Comparison of ENCODE assay signal across 13 cellular contexts in the genomic region with DNA sequence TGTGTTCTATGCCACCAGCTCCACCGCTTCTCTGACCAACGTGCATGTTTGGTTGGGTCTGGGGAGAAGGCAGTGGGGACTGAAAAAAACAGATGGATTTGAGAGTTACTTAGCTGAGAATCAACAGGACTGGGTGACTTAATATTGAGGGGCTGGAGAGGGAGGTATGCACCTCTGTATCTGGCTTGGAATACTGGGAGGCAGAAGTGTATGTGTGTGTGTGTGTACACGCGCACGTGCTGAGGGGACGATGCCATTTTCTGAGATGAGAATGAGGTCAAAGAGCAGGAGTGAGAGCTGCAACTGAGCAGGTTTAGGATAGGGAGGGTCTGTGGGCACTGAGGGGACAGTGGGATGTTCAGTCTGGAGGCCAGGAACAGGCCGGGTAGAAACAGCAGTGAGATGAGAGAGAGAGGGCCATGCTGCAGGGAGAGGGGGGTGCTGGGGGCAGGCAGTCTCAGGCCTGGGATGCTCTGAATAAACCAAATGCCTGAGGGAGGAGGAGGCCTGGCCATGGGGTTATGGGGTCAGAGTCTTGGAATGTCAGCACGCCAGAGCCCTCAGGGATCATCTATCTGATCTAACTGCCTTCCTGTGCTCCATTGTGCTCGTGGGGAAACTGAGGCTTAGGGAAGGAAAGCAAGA. TPM values are rescaled to one million over a fixed set of nuclear protein-coding genes. Genes with fewer than 3 reads are reported as not detected.
DNase-seq lines count a peak whose midpoint lies in the region; ATAC-seq, FAIRE-seq and TF ChIP-seq lines count a peak whose summit lies in the region.
"Had no signal": no experiment of that assay in that cellular context is flagged by ENCODE, and none has a peak within 500 bp of the region (broad histone marks: within the 10 kb centered on the region; RNA-seq: fewer than 3 reads in every experiment).

No MANE protein-coding gene starts in this region.

- no peak for DNase-seq in HCT116 (ENCODE audit: low read depth, low spot score)
- DNase-seq in breast epithelium (ENCODE audit: low spot score in 2 of 2) = no peak
- no peak for DNase-seq in HepG2 (ENCODE audit: low spot score)
- no peak for DNase-seq in suprapubic skin (ENCODE audit: low spot score in 2 of 2)
- DNase-seq in omental fat pad (ENCODE audit: low spot score) = no peak
- DNase-seq in mesenteric fat pad (ENCODE audit: low spot score) = no peak
- no peak for DNase-seq in DMS153 (lab: John Stamatoyannopoulos, UW)
- DNase-seq in NCI-H1694 treated with DMSO at 0.1 percent for 48 hours (lab: John Stamatoyannopoulos, UW) = no peak
- DNase-seq: cortex of kidney, SIG-M5 had no signal

- H3K4me1 ChIP-seq in HCT116 (ENCODE audit: control insufficient read depth in 1 of 2, insufficient read depth in 2 of 2, low read length in 2 of 2) (peaks cover 0 to 21% of the 10 kb centered on the region in 2 experiments; a peak in 2 of 4 replicates), breast epithelium (peaks cover 11 to 14% of the 10 kb centered on the region in 2 donors), HepG2 (ENCODE audit: insufficient read depth, low read length) (peaks cover 97% of the 10 kb centered on the region), suprapubic skin (peaks cover 76% of the 10 kb centered on the region)

- RAD21 ChIA-PET in HCT116 (lab: Charles Lee; ENCODE audit: low non-redundant PET in 1 of 2, low total read pairs in 2 of 2, uncharacterized antibody in 2 of 2, unreplicated experiment in 2 of 2) = no interaction called here

- CTCF ChIA-PET in HCT116 (lab: Charles Lee) = no interaction called here
- CTCF ChIA-PET in HepG2 (lab: Yijun Ruan, JAX; ENCODE audit: low intra/inter-chr PET ratio, low total read pairs) = no interaction called here

- intact Hi-C loops in HCT116 (cut with micrococcal nuclease) (no loop called here), breast epithelium (cut with DNase I; ENCODE audit: low total_unique reads) (no loop called here), HepG2 (cut with micrococcal nuclease; ENCODE audit: unreplicated experiment) (loop anchor here (10.0 kb wide), 1 partner anchor 283 kb away; no protein-coding TSS in a partner anchor)

- in situ Hi-C loops in HepG2 (cut with HindIII; ENCODE audit: extremely low pct_ligation_motif_present, low pct_unique_long_range_greater_than_20kb) = no loop called here

- no peak for FAIRE-seq in HepG2 (lab: Jason Lieb, UNC)
- FAIRE-seq: G401.6, GM19239 had no signal

- no peak for TF ChIP-seq EP300 in HepG2 (IDR thresholded peaks at IDR 0.05; ENCODE audit: low read depth in 2 of 2, low read length in 2 of 2)
- TF ChIP-seq EP300 in HepG2 (CRISPR knock-in tag; IDR thresholded peaks at IDR 0.05; ENCODE audit: borderline replicate concordance) = no peak
- no peak for TF ChIP-seq EP300 in suprapubic skin (IDR thresholded peaks at IDR 0.05)

- H3K4me2 ChIP-seq in HCT116 (ENCODE audit: low read length) = no peak overlapping the region
- peak overlapping the region; percentile 19 for H3K4me2 ChIP-seq in HepG2 (ENCODE audit: low read depth, low read length)

- H3K4me3 ChIP-seq in HCT116 (replicated peaks in 1 of 2; ENCODE audit: low read depth in 1 of 2, low read length in 2 of 2) = no peak overlapping the region
- peak overlapping the region in 1 of 3 donors; percentile 22 for H3K4me3 ChIP-seq in breast epithelium
- H3K4me3 ChIP-seq in HepG2 (replicated peaks in 1 of 3; ENCODE audit: insufficient read depth in 1 of 3, low read depth in 2 of 3, low read length in 3 of 3) = peak overlapping the region in 1 of 3 experiments; percentile 11; a peak in 1 of 6 replicates
- no peak overlapping the region for H3K4me3 ChIP-seq in suprapubic skin

- H3K27ac ChIP-seq in HCT116 (ENCODE audit: low read depth, low read length) (no peak overlapping the region), breast epithelium (peak overlapping the region; percentile 73 to 86), HepG2 (ENCODE audit: extremely low read length, insufficient read depth, low read length) (peak overlapping the region; percentile 65), suprapubic skin (peak overlapping the region; percentile 81)

- H3K27me3 ChIP-seq in HCT116 (ENCODE audit: insufficient read depth, low read length) = no peaks in the 10 kb centered on the region
- H3K27me3 ChIP-seq in breast epithelium = no peaks in the 10 kb centered on the region
- no peaks in the 10 kb centered on the region for H3K27me3 ChIP-seq in HepG2 (ENCODE audit: control insufficient read depth in 1 of 2, insufficient read depth in 2 of 2, low read length in 2 of 2)
- H3K27me3 ChIP-seq in suprapubic skin = no peaks in the 10 kb centered on the region

- H2AFZ ChIP-seq in HCT116 (ENCODE audit: low read depth, low read length, poor library complexity, severe bottlenecking) (no peak overlapping the region), HepG2 (ENCODE audit: low read length) (no peak overlapping the region)

- H4K20me1 ChIP-seq in HCT116 (ENCODE audit: insufficient read depth) (no peaks in the 10 kb centered on the region), HepG2 (ENCODE audit: insufficient read depth, low read length) (no peaks in the 10 kb centered on the region)

- TF ChIP-seq POLR2A in HCT116 (IDR thresholded peaks at IDR 0.05; ENCODE audit: borderline replicate concordance, extremely low read depth, insufficient read depth, insufficient read length) (no peak), breast epithelium (IDR thresholded peaks at IDR 0.05) (no peak), HepG2 (IDR thresholded peaks at IDR 0.05; ENCODE audit: insufficient read depth in 1 of 2, low read depth in 2 of 2, low read length in 2 of 2) (no peak), suprapubic skin (IDR thresholded peaks at IDR 0.05) (no peak)

- no peak for TF ChIP-seq CTCF in HCT116 (IDR thresholded peaks at IDR 0.05 in 2 of 3, conservative IDR thresholded peaks at IDR 0.05 in 1 of 3; ENCODE audit: borderline replicate concordance in 1 of 3, insufficient read depth in 1 of 3, low read depth in 2 of 3, low read length in 2 of 3)
- no peak for TF ChIP-seq CTCF in breast epithelium (IDR thresholded peaks at IDR 0.05)
- no peak for TF ChIP-seq CTCF in HepG2 (CRISPR knock-in tag; IDR thresholded peaks at IDR 0.05)
- TF ChIP-seq CTCF in suprapubic skin (IDR thresholded peaks at IDR 0.05) = no peak
- TF ChIP-seq CTCF in omental fat pad (IDR thresholded peaks at IDR 0.05) = no peak

- H3K36me3 ChIP-seq in HCT116 (ENCODE audit: control insufficient read depth in 1 of 2, insufficient read depth in 2 of 2, low read length in 2 of 2) (no peaks in the 10 kb centered on the region), breast epithelium (no peaks in the 10 kb centered on the region), HepG2 (replicated peaks in 1 of 2; ENCODE audit: control insufficient read depth in 1 of 2, insufficient read depth in 2 of 2, low read length in 2 of 2) (no peaks in the 10 kb centered on the region), suprapubic skin (no peaks in the 10 kb centered on the region)

- H3K9me3 ChIP-seq in HCT116 (ENCODE audit: control insufficient read depth in 1 of 2, insufficient read depth in 1 of 2, low read depth in 1 of 2, low read length in 2 of 2) (no peaks in the 10 kb centered on the region), breast epithelium (no peaks in the 10 kb centered on the region), HepG2 (ENCODE audit: low read length) (no peaks in the 10 kb centered on the region), suprapubic skin (no peaks in the 10 kb centered on the region)

- H3K9ac ChIP-seq in HCT116 (ENCODE audit: low read length) (no peak overlapping the region), HepG2 (ENCODE audit: insufficient read depth, low read depth, low read length) (0 out of 2 replicates have a peak overlapping the region, but pooled peaks have one; percentile 24)

- BruUV-seq in HCT116 (replicated peaks; lab: Mats Ljungman, UMichigan) (no TSS peak), HepG2 (replicated peaks; lab: Mats Ljungman, UMichigan) (no TSS peak)

- POLR2A ChIA-PET in HCT116 (lab: Charles Lee) (no interaction called here), HepG2 (lab: Yijun Ruan, JAX) (no interaction called here)

- peak; percentile 37; the same call in 1 of the 2 replicates for ATAC-seq in HCT116
- no peak for ATAC-seq in HepG2
- no peak for ATAC-seq in omental fat pad (ENCODE audit: low FRiP score)

- no peaks in the 10 kb centered on the region for H3K9me2 ChIP-seq in HCT116 (ENCODE audit: insufficient read depth)

- H3K79me2 ChIP-seq in HCT116 (ENCODE audit: insufficient read depth, low read length) (no peaks in the 10 kb centered on the region), HepG2 (ENCODE audit: insufficient read depth, low read length) (peaks cover 2% of the 10 kb centered on the region)

- WGBS in HepG2 (ENCODE audit: low lambda C conversion rate) = 50% methylated on average over 9 of the region's 9 CpGs
- WGBS in suprapubic skin = 79% methylated on average over 8 of the region's 9 CpGs

- TF ChIP-seq RAD21 in HCT116 (IDR thresholded peaks at IDR 0.05; ENCODE audit: low read depth) (no peak), HepG2 (CRISPR knock-in tag; IDR thresholded peaks at IDR 0.05) (no peak)

RNA-seq across cellular contexts. Expression of a gene that starts 14.0 kb away (rescaled TPM):
- total RNA-seq in HCT116 (2021; ENCODE audit: unreplicated experiment) = 0.34 TPM
- polyA plus RNA-seq in HCT116 (2012) = 0.18 and 0.67 TPM in 2 replicates
- total RNA-seq in breast epithelium = 100 to 1,000 TPM in 2 of 3 donors, 10 to 100 TPM in 1; 53.7 to 243 (median 146) TPM
- 1.5 and 4.0 TPM in 2 replicates for total RNA-seq in HepG2 (2016; rRNA removed; fragmentation: Illumina TruSeq; extraction: Trizol)
- total RNA-seq in HepG2 (2016; cell fraction: cytosol; rRNA removed; fragmentation: Illumina TruSeq; extraction: Trizol; ENCODE audit: low read depth) = 1.3 and 1.5 TPM in 2 replicates
- 2.3 and 5.0 TPM in 2 replicates for total RNA-seq in HepG2 (2016; cell fraction: insoluble cytoplasmic fraction; rRNA removed; fragmentation: Illumina TruSeq; extraction: Trizol)
- 2.2 and 3.9 TPM in 2 replicates for total RNA-seq in HepG2 (2016; cell fraction: membrane; rRNA removed; fragmentation: Illumina TruSeq; extraction: Trizol)
- 3.0 and 4.6 TPM in 2 replicates for total RNA-seq in HepG2 (2016; cell fraction: nucleus; rRNA removed; fragmentation: Illumina TruSeq; extraction: Trizol)
- polyA plus RNA-seq in HepG2 (2011; rRNA removed) = 15.3 and 21.0 TPM in 2 replicates
- 8.7 and 14.4 TPM in 2 replicates for polyA plus RNA-seq in HepG2 (2011; cell fraction: cytosol; rRNA removed)
- polyA plus RNA-seq in HepG2 (2011; cell fraction: nucleus; rRNA removed) = 26.2 and 40.5 TPM in 2 replicates
- polyA plus RNA-seq in HepG2 (2012) = 6.3 and 14.3 TPM in 2 replicates
- 0.71 and 1.4 TPM in 2 replicates for polyA plus RNA-seq in HepG2 (2016; cell fraction: cytosol; fragmentation: Illumina TruSeq; extraction: Trizol; ENCODE audit: low read depth)
- 1.6 TPM in 2 replicates for polyA plus RNA-seq in HepG2 (2016; cell fraction: insoluble cytoplasmic fraction; fragmentation: Illumina TruSeq; extraction: Trizol; ENCODE audit: low read depth)
- 1.5 and 1.7 TPM in 2 replicates for polyA plus RNA-seq in HepG2 (2016; cell fraction: membrane; fragmentation: Illumina TruSeq; extraction: Trizol; ENCODE audit: low read depth)
- 3.9 TPM in 2 replicates for polyA plus RNA-seq in HepG2 (2016; cell fraction: nucleus; fragmentation: Illumina TruSeq; extraction: Trizol; ENCODE audit: insufficient read depth, low read depth)
- polyA minus RNA-seq in HepG2 (2011; rRNA and poly(A)+ RNA removed; ENCODE audit: low replicate concordance) = 9.0 and 60.1 TPM in 2 replicates
- polyA minus RNA-seq in HepG2 (2011; cell fraction: cytosol; rRNA and poly(A)+ RNA removed) = 6.6 and 10.6 TPM in 2 replicates
- polyA minus RNA-seq in HepG2 (2011; cell fraction: nucleus; rRNA and poly(A)+ RNA removed) = 24.5 and 47.1 TPM in 2 replicates
- total RNA-seq in suprapubic skin = 10 to 100 TPM; 23.8 to 51.4 (median 43.9) TPM
- 100 to 1,000 TPM; 126 to 366 (median 149) TPM for total RNA-seq in omental fat pad
- total RNA-seq in mesenteric fat pad = 201 TPM

RNA-seq across cellular contexts. Expression of a gene that starts 24.9 kb away (rescaled TPM):
- total RNA-seq in HCT116 (2021; ENCODE audit: unreplicated experiment) (not detected), breast epithelium (1 to 10 TPM in 1 of 3 donors, not detected in 2; 1.3 TPM), HepG2 (2016; rRNA removed; fragmentation: Illumina TruSeq; extraction: Trizol) (not detected in 2 replicates), suprapubic skin (under 1 TPM in 2 of 4 donors, not detected in 2; 0.26 to 0.76 TPM), omental fat pad (not detected), mesenteric fat pad (0.35 TPM)
- not detected in 2 replicates for polyA plus RNA-seq in HCT116 (2012)
- total RNA-seq in HepG2 (2016; cell fraction: cytosol; rRNA removed; fragmentation: Illumina TruSeq; extraction: Trizol; ENCODE audit: low read depth) = not detected in 2 replicates
- total RNA-seq in HepG2 (2016; cell fraction: insoluble cytoplasmic fraction; rRNA removed; fragmentation: Illumina TruSeq; extraction: Trizol) = not detected in 2 replicates
- not detected in 2 replicates for total RNA-seq in HepG2 (2016; cell fraction: membrane; rRNA removed; fragmentation: Illumina TruSeq; extraction: Trizol)
- total RNA-seq in HepG2 (2016; cell fraction: nucleus; rRNA removed; fragmentation: Illumina TruSeq; extraction: Trizol) = not detected in 2 replicates
- 0.05 TPM in 1 of 2 replicates, not detected in the other for polyA plus RNA-seq in HepG2 (2011; rRNA removed)
- not detected in 2 replicates for polyA plus RNA-seq in HepG2 (2011; cell fraction: cytosol; rRNA removed)
- not detected in 2 replicates for polyA plus RNA-seq in HepG2 (2011; cell fraction: nucleus; rRNA removed)
- polyA plus RNA-seq in HepG2 (2012) = not detected in 2 replicates
- polyA plus RNA-seq in HepG2 (2016; cell fraction: cytosol; fragmentation: Illumina TruSeq; extraction: Trizol; ENCODE audit: low read depth) = not detected in 2 replicates
- not detected in 2 replicates for polyA plus RNA-seq in HepG2 (2016; cell fraction: insoluble cytoplasmic fraction; fragmentation: Illumina TruSeq; extraction: Trizol; ENCODE audit: low read depth)
- not detected in 2 replicates for polyA plus RNA-seq in HepG2 (2016; cell fraction: membrane; fragmentation: Illumina TruSeq; extraction: Trizol; ENCODE audit: low read depth)
- polyA plus RNA-seq in HepG2 (2016; cell fraction: nucleus; fragmentation: Illumina TruSeq; extraction: Trizol; ENCODE audit: insufficient read depth, low read depth) = not detected in 2 replicates
- polyA minus RNA-seq in HepG2 (2011; rRNA and poly(A)+ RNA removed; ENCODE audit: low replicate concordance) = not detected in 2 replicates
- polyA minus RNA-seq in HepG2 (2011; cell fraction: cytosol; rRNA and poly(A)+ RNA removed) = not detected in 2 replicates
- not detected in 2 replicates for polyA minus RNA-seq in HepG2 (2011; cell fraction: nucleus; rRNA and poly(A)+ RNA removed)
- total RNA-seq: activated CD8-positive, alpha-beta memory T cell treated with anti-CD3 and anti-CD28 coated beads for 36 hours had no signal

RNA-seq across cellular contexts. Expression of a gene that starts 48.2 kb away (rescaled TPM):
- total RNA-seq in HCT116 (2021; ENCODE audit: unreplicated experiment) = not detected
- polyA plus RNA-seq in HCT116 (2012) = not detected in 2 replicates
- total RNA-seq in breast epithelium = under 1 TPM in 2 of 3 donors, not detected in 1; 0.15 to 0.16 TPM
- total RNA-seq in HepG2 (2016; rRNA removed; fragmentation: Illumina TruSeq; extraction: Trizol) = not detected in 2 replicates
- total RNA-seq in HepG2 (2016; cell fraction: cytosol; rRNA removed; fragmentation: Illumina TruSeq; extraction: Trizol; ENCODE audit: low read depth) = not detected in 2 replicates
- total RNA-seq in HepG2 (2016; cell fraction: insoluble cytoplasmic fraction; rRNA removed; fragmentation: Illumina TruSeq; extraction: Trizol) = not detected in 2 replicates
- not detected in 2 replicates for total RNA-seq in HepG2 (2016; cell fraction: membrane; rRNA removed; fragmentation: Illumina TruSeq; extraction: Trizol)
- total RNA-seq in HepG2 (2016; cell fraction: nucleus; rRNA removed; fragmentation: Illumina TruSeq; extraction: Trizol) = not detected in 2 replicates
- polyA plus RNA-seq in HepG2 (2011; rRNA removed) = not detected in 2 replicates
- polyA plus RNA-seq in HepG2 (2011; cell fraction: cytosol; rRNA removed) = not detected in 2 replicates
- not detected in 2 replicates for polyA plus RNA-seq in HepG2 (2011; cell fraction: nucleus; rRNA removed)
- polyA plus RNA-seq in HepG2 (2012) = not detected in 2 replicates
- not detected in 2 replicates for polyA plus RNA-seq in HepG2 (2016; cell fraction: cytosol; fragmentation: Illumina TruSeq; extraction: Trizol; ENCODE audit: low read depth)
- polyA plus RNA-seq in HepG2 (2016; cell fraction: insoluble cytoplasmic fraction; fragmentation: Illumina TruSeq; extraction: Trizol; ENCODE audit: low read depth) = not detected in 2 replicates
- polyA plus RNA-seq in HepG2 (2016; cell fraction: membrane; fragmentation: Illumina TruSeq; extraction: Trizol; ENCODE audit: low read depth) = not detected in 2 replicates
- polyA plus RNA-seq in HepG2 (2016; cell fraction: nucleus; fragmentation: Illumina TruSeq; extraction: Trizol; ENCODE audit: insufficient read depth, low read depth) = not detected in 2 replicates
- polyA minus RNA-seq in HepG2 (2011; rRNA and poly(A)+ RNA removed; ENCODE audit: low replicate concordance) = 0.72 TPM in 1 of 2 replicates, not detected in the other
- not detected in 2 replicates for polyA minus RNA-seq in HepG2 (2011; cell fraction: cytosol; rRNA and poly(A)+ RNA removed)
- not detected in 2 replicates for polyA minus RNA-seq in HepG2 (2011; cell fraction: nucleus; rRNA and poly(A)+ RNA removed)
- total RNA-seq in suprapubic skin = not detected
- not detected for total RNA-seq in omental fat pad
- not detected for total RNA-seq in mesenteric fat pad
- total RNA-seq: activated CD8-positive, alpha-beta memory T cell treated with anti-CD3 and anti-CD28 coated beads for 36 hours had no signal

RNA-seq across cellular contexts. Expression of a gene that starts 55.3 kb away (rescaled TPM):
- total RNA-seq in HCT116 (2021; ENCODE audit: unreplicated experiment) (0.17 TPM), breast epithelium (10 to 100 TPM; 11.5 to 79.0 (median 24.1) TPM), HepG2 (2016; rRNA removed; fragmentation: Illumina TruSeq; extraction: Trizol) (not detected in 2 replicates), suprapubic skin (10 to 100 TPM in 3 of 4 donors, 1 to 10 TPM in 1; 9.9 to 39.7 (median 19.7) TPM), omental fat pad (100 to 1,000 TPM in 1 of 4 donors, 10 to 100 TPM in 3; 55.6 to 140 (median 77.6) TPM), mesenteric fat pad (58.6 TPM)
- polyA plus RNA-seq in HCT116 (2012) = 0.30 and 0.43 TPM in 2 replicates
- total RNA-seq in HepG2 (2016; cell fraction: cytosol; rRNA removed; fragmentation: Illumina TruSeq; extraction: Trizol; ENCODE audit: low read depth) = not detected in 2 replicates
- total RNA-seq in HepG2 (2016; cell fraction: insoluble cytoplasmic fraction; rRNA removed; fragmentation: Illumina TruSeq; extraction: Trizol) = not detected in 2 replicates
- not detected in 2 replicates for total RNA-seq in HepG2 (2016; cell fraction: membrane; rRNA removed; fragmentation: Illumina TruSeq; extraction: Trizol)
- total RNA-seq in HepG2 (2016; cell fraction: nucleus; rRNA removed; fragmentation: Illumina TruSeq; extraction: Trizol) = not detected in 2 replicates
- polyA plus RNA-seq in HepG2 (2011; rRNA removed) = 0.01 TPM in 1 of 2 replicates, not detected in the other
- 0.01 TPM in 1 of 2 replicates, not detected in the other for polyA plus RNA-seq in HepG2 (2011; cell fraction: cytosol; rRNA removed)
- polyA plus RNA-seq in HepG2 (2011; cell fraction: nucleus; rRNA removed) = 0.03 TPM in 1 of 2 replicates, not detected in the other
- polyA plus RNA-seq in HepG2 (2012) = 0.07 TPM in 1 of 2 replicates, not detected in the other
- not detected in 2 replicates for polyA plus RNA-seq in HepG2 (2016; cell fraction: cytosol; fragmentation: Illumina TruSeq; extraction: Trizol; ENCODE audit: low read depth)
- polyA plus RNA-seq in HepG2 (2016; cell fraction: insoluble cytoplasmic fraction; fragmentation: Illumina TruSeq; extraction: Trizol; ENCODE audit: low read depth) = not detected in 2 replicates
- not detected in 2 replicates for polyA plus RNA-seq in HepG2 (2016; cell fraction: membrane; fragmentation: Illumina TruSeq; extraction: Trizol; ENCODE audit: low read depth)
- not detected in 2 replicates for polyA plus RNA-seq in HepG2 (2016; cell fraction: nucleus; fragmentation: Illumina TruSeq; extraction: Trizol; ENCODE audit: insufficient read depth, low read depth)
- polyA minus RNA-seq in HepG2 (2011; rRNA and poly(A)+ RNA removed; ENCODE audit: low replicate concordance) = 0.58 TPM in 1 of 2 replicates, not detected in the other
- not detected in 2 replicates for polyA minus RNA-seq in HepG2 (2011; cell fraction: cytosol; rRNA and poly(A)+ RNA removed)
- not detected in 2 replicates for polyA minus RNA-seq in HepG2 (2011; cell fraction: nucleus; rRNA and poly(A)+ RNA removed)
- total RNA-seq: activated CD8-positive, alpha-beta memory T cell treated with anti-CD3 and anti-CD28 coated beads for 36 hours had no signal
